ENCODE assay signal across 23 cellular contexts in the genomic region with DNA sequence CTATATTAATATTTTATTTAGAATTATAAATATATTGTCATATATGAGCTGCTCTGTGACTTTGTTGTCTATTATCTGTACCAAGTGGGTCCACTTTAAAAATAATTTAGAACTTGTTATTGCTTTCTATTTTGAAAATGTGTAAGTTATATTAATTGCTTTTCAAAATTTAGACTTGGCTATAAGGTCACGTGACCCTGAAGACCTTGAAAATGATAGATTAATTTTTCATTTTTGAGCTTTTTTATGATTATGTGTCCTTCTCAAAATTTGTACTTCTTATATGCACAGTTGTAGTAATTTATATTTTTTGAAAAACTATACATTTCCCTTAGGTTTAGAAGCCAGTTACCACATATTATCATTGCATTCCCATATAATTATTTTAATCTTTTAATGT.
DNase-seq lines count a peak whose midpoint lies in the region; ATAC-seq, FAIRE-seq and TF ChIP-seq lines count a peak whose summit lies in the region.
"Had no signal": no experiment of that assay in that cellular context is flagged by ENCODE, and none has a peak within 500 bp of the region (broad histone marks: within the 10 kb centered on the region; RNA-seq: fewer than 3 reads in every experiment).

No MANE protein-coding gene starts in this region.

- H3K4me2 ChIP-seq in GM12878 (ENCODE audit: control insufficient read depth, insufficient read depth) = no peak overlapping the region
- H3K4me2 ChIP-seq in K562 (ENCODE audit: insufficient read depth, low read length) = no peak overlapping the region
- H3K4me2 ChIP-seq: BLaER1 had no signal

- H3K9me1 ChIP-seq in K562 (ENCODE audit: control insufficient read depth, insufficient read depth, low read length) = no peaks in the 10 kb centered on the region

- no peaks in the 10 kb centered on the region for H3K9me3 ChIP-seq in GM12878 (replicated peaks; ENCODE audit: control insufficient read depth, insufficient read depth, low read length)
- H3K9me3 ChIP-seq in K562 (replicated peaks; ENCODE audit: control insufficient read depth, insufficient read depth, low read depth, low read length) = no peaks in the 10 kb centered on the region; the same call in 1 of the 2 replicates
- H3K9me3 ChIP-seq in kidney (ENCODE audit: control insufficient read depth in 1 of 2, low read length in 2 of 2) = no peaks in the 10 kb centered on the region
- H3K9me3 ChIP-seq: BE2C had no signal

- DNase-seq in GM12878 (ENCODE audit: low read depth, low spot score) (no peak), K562 (ENCODE audit: extremely low read depth in 1 of 4, low spot score in 3 of 4) (no peak), kidney (no peak), NOMO-1 treated with dmso at 0.1 percent for 144 hours (lab: John Stamatoyannopoulos, UW; ENCODE audit: unreplicated experiment) (no peak), anterior cingulate cortex (lab: John Stamatoyannopoulos, UW) (no peak)
- DNase-seq: 8988T; ACHN; BE2C; C1 segment of cervical spinal cord; CD4-positive, alpha-beta memory T cell; CD4-positive, CD25-positive, alpha-beta regulatory T cell; CD8-positive, alpha-beta memory T cell; COR-L47; DMS 273 treated with DMSO at 0.1 percent for 48 hours; DMS153; DMS53; DMS79; DND-41; EL; GDM1 had no signal

- H3K79me2 ChIP-seq in GM12878 (ENCODE audit: control insufficient read depth, insufficient read depth, low read length) = no peaks in the 10 kb centered on the region
- H3K79me2 ChIP-seq in K562 (ENCODE audit: control insufficient read depth, insufficient read depth, low read length) = no peaks in the 10 kb centered on the region

- POLR2A ChIA-PET in GM12878 (lab: Charles Lee) = no interaction called here
- POLR2A ChIA-PET in K562 (lab: Yijun Ruan, JAX) = no interaction called here

- no peak for TF ChIP-seq POLR2A in GM12878 (IDR thresholded peaks at IDR 0.05; ENCODE audit: low read depth, low read length)
- no peak for TF ChIP-seq POLR2A in K562 (conservative IDR thresholded peaks at IDR 0.05)

- in situ Hi-C loops in GM12878 (cut with MboI) (no loop called here), K562 (cut with MboI) (no loop called here)

- H3K4me3 ChIP-seq in GM12878 (no peak overlapping the region), K562 (no peak overlapping the region), kidney (ENCODE audit: low read length in 2 of 2) (no peak overlapping the region)
- H3K4me3 ChIP-seq: BLaER1 had no signal

- TF ChIP-seq RAD21 in GM12878 (IDR thresholded peaks at IDR 0.05; ENCODE audit: insufficient read depth, low read depth, low read length) = no peak
- TF ChIP-seq RAD21 in K562 (CRISPR knock-in tag; conservative IDR thresholded peaks at IDR 0.05 in 1 of 2, IDR thresholded peaks at IDR 0.05 in 1 of 2) = no peak

- 29% methylated on average over 1 of the region's 1 CpG for WGBS in GM12878 (ENCODE audit: insufficient coverage, insufficient replicate concordance, low lambda C conversion rate, missing lambda C conversion rate)
- WGBS in K562 (ENCODE audit: insufficient coverage, low coverage, missing lambda C conversion rate) = 0% methylated on average over 1 of the region's 1 CpG

- no peaks in the 10 kb centered on the region for H3K36me3 ChIP-seq in GM12878 (ENCODE audit: control insufficient read depth in 2 of 2, insufficient read depth in 2 of 2, low read length in 1 of 2)
- no peaks in the 10 kb centered on the region for H3K36me3 ChIP-seq in K562 (ENCODE audit: control insufficient read depth, insufficient read depth, low read length)
- H3K36me3 ChIP-seq in kidney (ENCODE audit: control insufficient read depth in 1 of 2, insufficient read depth in 2 of 2, low read length in 2 of 2) = no peaks in the 10 kb centered on the region
- H3K36me3 ChIP-seq: BE2C, BLaER1 had no signal

- TF ChIP-seq EP300 in GM12878 (IDR thresholded peaks at IDR 0.05; ENCODE audit: borderline replicate concordance in 1 of 2, control insufficient read depth in 1 of 2, low read depth in 2 of 2, low read length in 2 of 2) (no peak), K562 (IDR thresholded peaks at IDR 0.05; ENCODE audit: low read length) (no peak)

- H3K27me3 ChIP-seq in GM12878 (replicated peaks in 1 of 2; ENCODE audit: control insufficient read depth in 2 of 2, insufficient read depth in 2 of 2, low read length in 1 of 2) (no peaks in the 10 kb centered on the region), K562 (ENCODE audit: control insufficient read depth in 2 of 2, insufficient read depth in 2 of 2, low read length in 2 of 2) (no peaks in the 10 kb centered on the region)
- H3K27me3 ChIP-seq: BE2C, BLaER1 had no signal

- H4K20me1 ChIP-seq in GM12878 (ENCODE audit: control insufficient read depth, insufficient read depth) (no peaks in the 10 kb centered on the region), K562 (replicated peaks; ENCODE audit: control insufficient read depth, insufficient read depth, low read length) (no peaks in the 10 kb centered on the region)
- H4K20me1 ChIP-seq: BLaER1 had no signal

- intact Hi-C loops in GM12878 (cut with micrococcal nuclease; ENCODE audit: unreplicated experiment) = no loop called here
- intact Hi-C loops in K562 (cut with micrococcal nuclease) = no loop called here
- intact Hi-C loops in kidney (cut with DNase I) = no loop called here

- H3K4me1 ChIP-seq in GM12878 (ENCODE audit: control insufficient read depth, insufficient read depth, low read length) (no peaks in the 10 kb centered on the region), K562 (replicated peaks in 1 of 2; ENCODE audit: control insufficient read depth in 2 of 2, insufficient read depth in 2 of 2, low read length in 2 of 2) (no peaks in the 10 kb centered on the region), kidney (ENCODE audit: control insufficient read depth in 1 of 2, insufficient read depth in 1 of 2, low read depth in 1 of 2, low read length in 2 of 2) (no peaks in the 10 kb centered on the region)
- H3K4me1 ChIP-seq: BE2C, BLaER1 had no signal

- H3K27ac ChIP-seq in GM12878 (ENCODE audit: control insufficient read depth, insufficient read depth) = no peak overlapping the region
- no peak overlapping the region for H3K27ac ChIP-seq in K562 (ENCODE audit: extremely low read depth, low read depth, low read length)
- H3K27ac ChIP-seq in kidney (ENCODE audit: low read depth in 2 of 2, low read length in 2 of 2) = no peak overlapping the region
- H3K27ac ChIP-seq: BLaER1 had no signal

- SMC1A ChIA-PET in GM12878 (lab: Charles Lee; ENCODE audit: uncharacterized antibody, unreplicated experiment) = no interaction called here

- no peak for FAIRE-seq in GM12878 (lab: Jason Lieb, UNC)
- FAIRE-seq in K562 (lab: Jason Lieb, UNC) = no peak
- peak; percentile 19 for FAIRE-seq in kidney (lab: Jason Lieb, UNC)
- FAIRE-seq: A204.1, GM12891 had no signal

- no peak for ATAC-seq in GM12878
- ATAC-seq in K562 = no peak

- no peak overlapping the region for H3K9ac ChIP-seq in GM12878 (ENCODE audit: control insufficient read depth, insufficient read depth, low read length)
- no peak overlapping the region for H3K9ac ChIP-seq in K562 (ENCODE audit: insufficient read depth in 1 of 2, low read depth in 2 of 2, low read length in 2 of 2)
- H3K9ac ChIP-seq in kidney (ENCODE audit: low read length in 2 of 2) = no peak overlapping the region
- H3K9ac ChIP-seq: BLaER1 had no signal

- TF ChIP-seq CTCF in GM12878 (IDR thresholded peaks at IDR 0.05 in 2 of 3, conservative IDR thresholded peaks at IDR 0.05 in 1 of 3; ENCODE audit: control insufficient read depth in 2 of 3, extremely low read depth in 1 of 3, insufficient read depth in 1 of 3, low read depth in 3 of 3, low read length in 3 of 3) (no peak), K562 (IDR thresholded peaks at IDR 0.05 in 2 of 3, conservative IDR thresholded peaks at IDR 0.05 in 1 of 3; ENCODE audit: insufficient read depth in 2 of 3, low read depth in 1 of 3, low read length in 3 of 3) (no peak), kidney (IDR thresholded peaks at IDR 0.05; ENCODE audit: borderline replicate concordance, extremely low read depth, insufficient read depth) (no peak)

- H2AFZ ChIP-seq in GM12878 (ENCODE audit: control insufficient read depth, low read depth, low read length) = no peak overlapping the region
- no peak overlapping the region for H2AFZ ChIP-seq in K562 (ENCODE audit: low read depth, low read length)

- BruUV-seq in GM12878 (replicated peaks; lab: Mats Ljungman, UMichigan) (no TSS peak), K562 (replicated peaks; lab: Mats Ljungman, UMichigan) (no TSS peak)

- RAD21 ChIA-PET in GM12878 (lab: Charles Lee; ENCODE audit: unreplicated experiment) = interaction anchor here (1.9 kb wide), 1 partner anchor 16 kb away, joined by 5 read pairs; no protein-coding TSS in a partner anchor

- CTCF ChIA-PET in GM12878 (lab: Yijun Ruan, JAX) (interaction anchor here (1.0 kb wide), 1 partner anchor 16 kb away, joined by 3 read pairs; no protein-coding TSS in a partner anchor), K562 (lab: Yijun Ruan, JAX; ENCODE audit: low intra/inter-chr PET ratio) (no interaction called here)

TF ChIP-seq in GM12878, 131 proteins besides CTCF, POLR2A, EP300 and RAD21 (continues in another document):
- TF ChIP-seq ATF3 (IDR thresholded peaks at IDR 0.05; ENCODE audit: borderline replicate concordance, extremely low read depth, low read depth, low read length) = no peak
- peak; percentile 58; the same call in 1 of the 2 replicates for TF ChIP-seq RAD51 (IDR thresholded peaks at IDR 0.05)

TF ChIP-seq in K562, 482 proteins besides CTCF, POLR2A, EP300 and RAD21 (continues in another document):
- TF ChIP-seq CREB1 (IDR thresholded peaks at IDR 0.05) (no peak), CREB1 (CRISPR knock-in tag; IDR thresholded peaks at IDR 0.05) (no peak), CSDE1 (IDR thresholded peaks at IDR 0.05) (no peak), NCOA2 (IDR thresholded peaks at IDR 0.05; ENCODE audit: partially characterized antibody in 2 of 2) (no peak), ZNF184 (CRISPR knock-in tag; IDR thresholded peaks at IDR 0.05) (no peak), RAD51 (IDR thresholded peaks at IDR 0.05; ENCODE audit: borderline replicate concordance, low read depth) (peak; percentile 42; the same call in 1 of the 2 replicates), ZNF780A (CRISPR knock-in tag; IDR thresholded peaks at IDR 0.05) (no peak), MXI1 (IDR thresholded peaks at IDR 0.05; ENCODE audit: low read depth, low read length) (no peak)
- TF ChIP-seq, protein P1, sequence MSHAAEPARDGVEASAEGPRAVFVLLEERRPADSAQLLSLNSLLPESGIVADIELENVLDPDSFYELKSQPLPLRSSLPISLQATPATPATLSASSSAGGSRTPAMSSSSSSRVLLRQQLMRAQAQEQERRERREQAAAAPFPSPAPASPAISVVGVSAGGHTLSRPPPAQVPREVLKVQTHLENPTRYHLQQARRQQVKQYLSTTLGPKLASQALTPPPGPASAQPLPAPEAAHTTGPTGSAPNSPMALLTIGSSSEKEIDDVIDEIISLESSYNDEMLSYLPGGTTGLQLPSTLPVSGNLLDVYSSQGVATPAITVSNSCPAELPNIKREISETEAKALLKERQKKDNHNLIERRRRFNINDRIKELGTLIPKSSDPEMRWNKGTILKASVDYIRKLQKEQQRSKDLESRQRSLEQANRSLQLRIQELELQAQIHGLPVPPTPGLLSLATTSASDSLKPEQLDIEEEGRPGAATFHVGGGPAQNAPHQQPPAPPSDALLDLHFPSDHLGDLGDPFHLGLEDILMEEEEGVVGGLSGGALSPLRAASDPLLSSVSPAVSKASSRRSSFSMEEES (CRISPR knock-in tag; IDR thresholded peaks at IDR 0.05) = peak; percentile 89

Comparison
In these comparisons a context has a peak if more than half of its experiments do, and no peak if none do; other contexts are left out.
1. Of the 99 proteins assayed by ChIP-seq in both K562 and GM12878: peak only in K562: none; only in GM12878: none; in both: RAD51; in neither: 98.